In the genomic region with DNA sequence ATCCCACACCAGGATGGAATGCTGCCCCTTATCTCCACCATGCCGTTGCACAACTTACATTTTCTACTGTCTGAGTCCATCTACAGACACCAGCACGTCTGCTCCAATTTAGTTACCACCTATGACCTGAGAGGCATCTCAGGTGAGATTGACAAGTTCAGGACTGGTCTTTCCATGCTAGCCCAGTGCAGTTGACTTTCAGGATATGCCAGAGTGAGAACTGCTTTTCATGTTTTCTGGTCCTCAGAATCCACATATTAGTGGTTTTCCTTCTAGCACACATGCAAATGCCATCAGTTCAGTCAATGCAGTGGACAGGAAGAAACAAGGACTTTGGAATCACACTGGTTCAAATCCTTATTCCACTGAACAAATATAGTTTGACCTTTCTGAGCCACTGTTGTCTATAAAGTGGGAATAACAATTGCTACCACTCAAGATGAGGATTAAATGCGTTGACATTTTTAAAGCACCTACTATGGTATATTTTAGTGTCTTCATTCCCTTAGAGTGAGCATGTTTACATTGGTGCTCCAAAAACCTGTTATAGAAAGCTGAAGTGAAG, we compare ENCODE assay signal across 1 cellular context.
A peak's percentile ranks its signal among the peaks of the same experiment; 100 is the strongest.
TF ChIP-seq lines count a peak whose summit lies in the region.

No MANE protein-coding gene starts in this region.

TF ChIP-seq in HepG2, 621 proteins besides CTCF, POLR2A, EP300 and RAD21 (continued from another document and continues in another):
- TF ChIP-seq ZNF790 (CRISPR knock-in tag; IDR thresholded peaks at IDR 0.05; ENCODE audit: borderline replicate concordance): no peak
- TF ChIP-seq BRD4 (CRISPR knock-in tag; IDR thresholded peaks at IDR 0.05): no peak
- no peak for TF ChIP-seq NR2C2 (CRISPR knock-in tag; IDR thresholded peaks at IDR 0.05; ENCODE audit: borderline replicate concordance)
- TF ChIP-seq, protein P1, sequence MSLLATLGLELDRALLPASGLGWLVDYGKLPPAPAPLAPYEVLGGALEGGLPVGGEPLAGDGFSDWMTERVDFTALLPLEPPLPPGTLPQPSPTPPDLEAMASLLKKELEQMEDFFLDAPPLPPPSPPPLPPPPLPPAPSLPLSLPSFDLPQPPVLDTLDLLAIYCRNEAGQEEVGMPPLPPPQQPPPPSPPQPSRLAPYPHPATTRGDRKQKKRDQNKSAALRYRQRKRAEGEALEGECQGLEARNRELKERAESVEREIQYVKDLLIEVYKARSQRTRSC (CRISPR knock-in tag; IDR thresholded peaks at IDR 0.05; ENCODE audit: low read depth): no peak
- TF ChIP-seq ELF3 (CRISPR knock-in tag; IDR thresholded peaks at IDR 0.05): peak; percentile 66; the same call in 1 of the 2 replicates
- no peak for TF ChIP-seq NFYC (CRISPR knock-in tag; IDR thresholded peaks at IDR 0.05)
- TF ChIP-seq, protein P2, sequence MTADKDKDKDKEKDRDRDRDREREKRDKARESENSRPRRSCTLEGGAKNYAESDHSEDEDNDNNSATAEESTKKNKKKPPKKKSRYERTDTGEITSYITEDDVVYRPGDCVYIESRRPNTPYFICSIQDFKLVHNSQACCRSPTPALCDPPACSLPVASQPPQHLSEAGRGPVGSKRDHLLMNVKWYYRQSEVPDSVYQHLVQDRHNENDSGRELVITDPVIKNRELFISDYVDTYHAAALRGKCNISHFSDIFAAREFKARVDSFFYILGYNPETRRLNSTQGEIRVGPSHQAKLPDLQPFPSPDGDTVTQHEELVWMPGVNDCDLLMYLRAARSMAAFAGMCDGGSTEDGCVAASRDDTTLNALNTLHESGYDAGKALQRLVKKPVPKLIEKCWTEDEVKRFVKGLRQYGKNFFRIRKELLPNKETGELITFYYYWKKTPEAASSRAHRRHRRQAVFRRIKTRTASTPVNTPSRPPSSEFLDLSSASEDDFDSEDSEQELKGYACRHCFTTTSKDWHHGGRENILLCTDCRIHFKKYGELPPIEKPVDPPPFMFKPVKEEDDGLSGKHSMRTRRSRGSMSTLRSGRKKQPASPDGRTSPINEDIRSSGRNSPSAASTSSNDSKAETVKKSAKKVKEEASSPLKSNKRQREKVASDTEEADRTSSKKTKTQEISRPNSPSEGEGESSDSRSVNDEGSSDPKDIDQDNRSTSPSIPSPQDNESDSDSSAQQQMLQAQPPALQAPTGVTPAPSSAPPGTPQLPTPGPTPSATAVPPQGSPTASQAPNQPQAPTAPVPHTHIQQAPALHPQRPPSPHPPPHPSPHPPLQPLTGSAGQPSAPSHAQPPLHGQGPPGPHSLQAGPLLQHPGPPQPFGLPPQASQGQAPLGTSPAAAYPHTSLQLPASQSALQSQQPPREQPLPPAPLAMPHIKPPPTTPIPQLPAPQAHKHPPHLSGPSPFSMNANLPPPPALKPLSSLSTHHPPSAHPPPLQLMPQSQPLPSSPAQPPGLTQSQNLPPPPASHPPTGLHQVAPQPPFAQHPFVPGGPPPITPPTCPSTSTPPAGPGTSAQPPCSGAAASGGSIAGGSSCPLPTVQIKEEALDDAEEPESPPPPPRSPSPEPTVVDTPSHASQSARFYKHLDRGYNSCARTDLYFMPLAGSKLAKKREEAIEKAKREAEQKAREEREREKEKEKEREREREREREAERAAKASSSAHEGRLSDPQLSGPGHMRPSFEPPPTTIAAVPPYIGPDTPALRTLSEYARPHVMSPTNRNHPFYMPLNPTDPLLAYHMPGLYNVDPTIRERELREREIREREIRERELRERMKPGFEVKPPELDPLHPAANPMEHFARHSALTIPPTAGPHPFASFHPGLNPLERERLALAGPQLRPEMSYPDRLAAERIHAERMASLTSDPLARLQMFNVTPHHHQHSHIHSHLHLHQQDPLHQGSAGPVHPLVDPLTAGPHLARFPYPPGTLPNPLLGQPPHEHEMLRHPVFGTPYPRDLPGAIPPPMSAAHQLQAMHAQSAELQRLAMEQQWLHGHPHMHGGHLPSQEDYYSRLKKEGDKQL (CRISPR knock-in tag; IDR thresholded peaks at IDR 0.05; ENCODE audit: low read depth): no peak
- TF ChIP-seq SCMH1 (CRISPR knock-in tag; IDR thresholded peaks at IDR 0.05; ENCODE audit: borderline replicate concordance): no peak
- TF ChIP-seq ONECUT2 (CRISPR knock-in tag; IDR thresholded peaks at IDR 0.05): no peak
- TF ChIP-seq ATF1 (CRISPR knock-in tag; IDR thresholded peaks at IDR 0.05): no peak
- no peak for TF ChIP-seq ZNF629 (CRISPR knock-in tag; conservative IDR thresholded peaks at IDR 0.05)
- TF ChIP-seq MATR3 (CRISPR knock-in tag; IDR thresholded peaks at IDR 0.05): no peak
- no peak for TF ChIP-seq ZNF432 (CRISPR knock-in tag; IDR thresholded peaks at IDR 0.05; ENCODE audit: borderline replicate concordance)
- TF ChIP-seq, protein P3, sequence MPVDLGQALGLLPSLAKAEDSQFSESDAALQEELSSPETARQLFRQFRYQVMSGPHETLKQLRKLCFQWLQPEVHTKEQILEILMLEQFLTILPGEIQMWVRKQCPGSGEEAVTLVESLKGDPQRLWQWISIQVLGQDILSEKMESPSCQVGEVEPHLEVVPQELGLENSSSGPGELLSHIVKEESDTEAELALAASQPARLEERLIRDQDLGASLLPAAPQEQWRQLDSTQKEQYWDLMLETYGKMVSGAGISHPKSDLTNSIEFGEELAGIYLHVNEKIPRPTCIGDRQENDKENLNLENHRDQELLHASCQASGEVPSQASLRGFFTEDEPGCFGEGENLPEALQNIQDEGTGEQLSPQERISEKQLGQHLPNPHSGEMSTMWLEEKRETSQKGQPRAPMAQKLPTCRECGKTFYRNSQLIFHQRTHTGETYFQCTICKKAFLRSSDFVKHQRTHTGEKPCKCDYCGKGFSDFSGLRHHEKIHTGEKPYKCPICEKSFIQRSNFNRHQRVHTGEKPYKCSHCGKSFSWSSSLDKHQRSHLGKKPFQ (CRISPR knock-in tag; IDR thresholded peaks at IDR 0.05; ENCODE audit: insufficient replicate concordance): peak; percentile 67
- TF ChIP-seq, protein P4, sequence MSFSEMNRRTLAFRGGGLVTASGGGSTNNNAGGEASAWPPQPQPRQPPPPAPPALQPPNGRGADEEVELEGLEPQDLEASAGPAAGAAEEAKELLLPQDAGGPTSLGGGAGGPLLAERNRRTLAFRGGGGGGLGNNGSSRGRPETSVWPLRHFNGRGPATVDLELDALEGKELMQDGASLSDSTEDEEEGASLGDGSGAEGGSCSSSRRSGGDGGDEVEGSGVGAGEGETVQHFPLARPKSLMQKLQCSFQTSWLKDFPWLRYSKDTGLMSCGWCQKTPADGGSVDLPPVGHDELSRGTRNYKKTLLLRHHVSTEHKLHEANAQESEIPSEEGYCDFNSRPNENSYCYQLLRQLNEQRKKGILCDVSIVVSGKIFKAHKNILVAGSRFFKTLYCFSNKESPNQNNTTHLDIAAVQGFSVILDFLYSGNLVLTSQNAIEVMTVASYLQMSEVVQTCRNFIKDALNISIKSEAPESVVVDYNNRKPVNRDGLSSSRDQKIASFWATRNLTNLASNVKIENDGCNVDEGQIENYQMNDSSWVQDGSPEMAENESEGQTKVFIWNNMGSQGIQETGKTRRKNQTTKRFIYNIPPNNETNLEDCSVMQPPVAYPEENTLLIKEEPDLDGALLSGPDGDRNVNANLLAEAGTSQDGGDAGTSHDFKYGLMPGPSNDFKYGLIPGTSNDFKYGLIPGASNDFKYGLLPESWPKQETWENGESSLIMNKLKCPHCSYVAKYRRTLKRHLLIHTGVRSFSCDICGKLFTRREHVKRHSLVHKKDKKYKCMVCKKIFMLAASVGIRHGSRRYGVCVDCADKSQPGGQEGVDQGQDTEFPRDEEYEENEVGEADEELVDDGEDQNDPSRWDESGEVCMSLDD (CRISPR knock-in tag; IDR thresholded peaks at IDR 0.05; ENCODE audit: borderline replicate concordance): no peak
- no peak for TF ChIP-seq ZNF354B (CRISPR knock-in tag; IDR thresholded peaks at IDR 0.05)
- TF ChIP-seq SKI (IDR thresholded peaks at IDR 0.05; ENCODE audit: partially characterized antibody): peak; percentile 33
- TF ChIP-seq ZNF441 (CRISPR knock-in tag; IDR thresholded peaks at IDR 0.05; ENCODE audit: borderline replicate concordance): no peak
- TF ChIP-seq, protein P5, sequence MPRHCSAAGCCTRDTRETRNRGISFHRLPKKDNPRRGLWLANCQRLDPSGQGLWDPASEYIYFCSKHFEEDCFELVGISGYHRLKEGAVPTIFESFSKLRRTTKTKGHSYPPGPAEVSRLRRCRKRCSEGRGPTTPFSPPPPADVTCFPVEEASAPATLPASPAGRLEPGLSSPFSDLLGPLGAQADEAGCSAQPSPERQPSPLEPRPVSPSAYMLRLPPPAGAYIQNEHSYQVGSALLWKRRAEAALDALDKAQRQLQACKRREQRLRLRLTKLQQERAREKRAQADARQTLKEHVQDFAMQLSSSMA (CRISPR knock-in tag; IDR thresholded peaks at IDR 0.05): no peak
- TF ChIP-seq, protein P6, sequence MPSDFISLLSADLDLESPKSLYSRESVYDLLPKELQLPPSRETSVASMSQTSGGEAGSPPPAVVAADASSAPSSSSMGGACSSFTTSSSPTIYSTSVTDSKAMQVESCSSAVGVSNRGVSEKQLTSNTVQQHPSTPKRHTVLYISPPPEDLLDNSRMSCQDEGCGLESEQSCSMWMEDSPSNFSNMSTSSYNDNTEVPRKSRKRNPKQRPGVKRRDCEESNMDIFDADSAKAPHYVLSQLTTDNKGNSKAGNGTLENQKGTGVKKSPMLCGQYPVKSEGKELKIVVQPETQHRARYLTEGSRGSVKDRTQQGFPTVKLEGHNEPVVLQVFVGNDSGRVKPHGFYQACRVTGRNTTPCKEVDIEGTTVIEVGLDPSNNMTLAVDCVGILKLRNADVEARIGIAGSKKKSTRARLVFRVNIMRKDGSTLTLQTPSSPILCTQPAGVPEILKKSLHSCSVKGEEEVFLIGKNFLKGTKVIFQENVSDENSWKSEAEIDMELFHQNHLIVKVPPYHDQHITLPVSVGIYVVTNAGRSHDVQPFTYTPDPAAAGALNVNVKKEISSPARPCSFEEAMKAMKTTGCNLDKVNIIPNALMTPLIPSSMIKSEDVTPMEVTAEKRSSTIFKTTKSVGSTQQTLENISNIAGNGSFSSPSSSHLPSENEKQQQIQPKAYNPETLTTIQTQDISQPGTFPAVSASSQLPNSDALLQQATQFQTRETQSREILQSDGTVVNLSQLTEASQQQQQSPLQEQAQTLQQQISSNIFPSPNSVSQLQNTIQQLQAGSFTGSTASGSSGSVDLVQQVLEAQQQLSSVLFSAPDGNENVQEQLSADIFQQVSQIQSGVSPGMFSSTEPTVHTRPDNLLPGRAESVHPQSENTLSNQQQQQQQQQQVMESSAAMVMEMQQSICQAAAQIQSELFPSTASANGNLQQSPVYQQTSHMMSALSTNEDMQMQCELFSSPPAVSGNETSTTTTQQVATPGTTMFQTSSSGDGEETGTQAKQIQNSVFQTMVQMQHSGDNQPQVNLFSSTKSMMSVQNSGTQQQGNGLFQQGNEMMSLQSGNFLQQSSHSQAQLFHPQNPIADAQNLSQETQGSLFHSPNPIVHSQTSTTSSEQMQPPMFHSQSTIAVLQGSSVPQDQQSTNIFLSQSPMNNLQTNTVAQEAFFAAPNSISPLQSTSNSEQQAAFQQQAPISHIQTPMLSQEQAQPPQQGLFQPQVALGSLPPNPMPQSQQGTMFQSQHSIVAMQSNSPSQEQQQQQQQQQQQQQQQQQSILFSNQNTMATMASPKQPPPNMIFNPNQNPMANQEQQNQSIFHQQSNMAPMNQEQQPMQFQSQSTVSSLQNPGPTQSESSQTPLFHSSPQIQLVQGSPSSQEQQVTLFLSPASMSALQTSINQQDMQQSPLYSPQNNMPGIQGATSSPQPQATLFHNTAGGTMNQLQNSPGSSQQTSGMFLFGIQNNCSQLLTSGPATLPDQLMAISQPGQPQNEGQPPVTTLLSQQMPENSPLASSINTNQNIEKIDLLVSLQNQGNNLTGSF (CRISPR knock-in tag; IDR thresholded peaks at IDR 0.05): no peak
- no peak for TF ChIP-seq PAWR (CRISPR knock-in tag; IDR thresholded peaks at IDR 0.05; ENCODE audit: borderline replicate concordance)
- no peak for TF ChIP-seq ZZZ3 (CRISPR knock-in tag; IDR thresholded peaks at IDR 0.05; ENCODE audit: borderline replicate concordance)
- no peak for TF ChIP-seq MBNL3 (CRISPR knock-in tag; conservative IDR thresholded peaks at IDR 0.05)
- TF ChIP-seq, protein P7, sequence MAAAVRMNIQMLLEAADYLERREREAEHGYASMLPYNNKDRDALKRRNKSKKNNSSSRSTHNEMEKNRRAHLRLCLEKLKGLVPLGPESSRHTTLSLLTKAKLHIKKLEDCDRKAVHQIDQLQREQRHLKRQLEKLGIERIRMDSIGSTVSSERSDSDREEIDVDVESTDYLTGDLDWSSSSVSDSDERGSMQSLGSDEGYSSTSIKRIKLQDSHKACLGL (CRISPR knock-in tag; IDR thresholded peaks at IDR 0.05): no peak
- TF ChIP-seq TEAD3 (CRISPR knock-in tag; optimal IDR thresholded peaks at IDR 0.05; ENCODE audit: borderline replicate concordance): peak; percentile 78
- no peak for TF ChIP-seq MZF1 (CRISPR knock-in tag; IDR thresholded peaks at IDR 0.05; ENCODE audit: borderline replicate concordance)
- no peak for TF ChIP-seq POLR2G (IDR thresholded peaks at IDR 0.05; ENCODE audit: low read depth, low read length)
- TF ChIP-seq ZNF546 (CRISPR knock-in tag; conservative IDR thresholded peaks at IDR 0.05): no peak
- no peak for TF ChIP-seq ZNF605 (CRISPR knock-in tag; IDR thresholded peaks at IDR 0.05)
- no peak for TF ChIP-seq ZNF780A (CRISPR knock-in tag; IDR thresholded peaks at IDR 0.05)
- peak; percentile 84 for TF ChIP-seq PITX1 (CRISPR knock-in tag; IDR thresholded peaks at IDR 0.05)
- TF ChIP-seq NPAS2 (CRISPR knock-in tag; IDR thresholded peaks at IDR 0.05; ENCODE audit: borderline replicate concordance): no peak
- TF ChIP-seq GATAD2A (CRISPR knock-in tag; IDR thresholded peaks at IDR 0.05): 0 out of 2 replicates have a peak, but pooled peaks have one; percentile 64
- TF ChIP-seq, protein P8, sequence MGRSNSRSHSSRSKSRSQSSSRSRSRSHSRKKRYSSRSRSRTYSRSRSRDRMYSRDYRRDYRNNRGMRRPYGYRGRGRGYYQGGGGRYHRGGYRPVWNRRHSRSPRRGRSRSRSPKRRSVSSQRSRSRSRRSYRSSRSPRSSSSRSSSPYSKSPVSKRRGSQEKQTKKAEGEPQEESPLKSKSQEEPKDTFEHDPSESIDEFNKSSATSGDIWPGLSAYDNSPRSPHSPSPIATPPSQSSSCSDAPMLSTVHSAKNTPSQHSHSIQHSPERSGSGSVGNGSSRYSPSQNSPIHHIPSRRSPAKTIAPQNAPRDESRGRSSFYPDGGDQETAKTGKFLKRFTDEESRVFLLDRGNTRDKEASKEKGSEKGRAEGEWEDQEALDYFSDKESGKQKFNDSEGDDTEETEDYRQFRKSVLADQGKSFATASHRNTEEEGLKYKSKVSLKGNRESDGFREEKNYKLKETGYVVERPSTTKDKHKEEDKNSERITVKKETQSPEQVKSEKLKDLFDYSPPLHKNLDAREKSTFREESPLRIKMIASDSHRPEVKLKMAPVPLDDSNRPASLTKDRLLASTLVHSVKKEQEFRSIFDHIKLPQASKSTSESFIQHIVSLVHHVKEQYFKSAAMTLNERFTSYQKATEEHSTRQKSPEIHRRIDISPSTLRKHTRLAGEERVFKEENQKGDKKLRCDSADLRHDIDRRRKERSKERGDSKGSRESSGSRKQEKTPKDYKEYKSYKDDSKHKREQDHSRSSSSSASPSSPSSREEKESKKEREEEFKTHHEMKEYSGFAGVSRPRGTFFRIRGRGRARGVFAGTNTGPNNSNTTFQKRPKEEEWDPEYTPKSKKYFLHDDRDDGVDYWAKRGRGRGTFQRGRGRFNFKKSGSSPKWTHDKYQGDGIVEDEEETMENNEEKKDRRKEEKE (IDR thresholded peaks at IDR 0.05): no peak
- TF ChIP-seq TBP (CRISPR knock-in tag; IDR thresholded peaks at IDR 0.05): no peak
- peak; percentile 65 for TF ChIP-seq SAP130 (CRISPR knock-in tag; IDR thresholded peaks at IDR 0.05; ENCODE audit: low read depth)
- TF ChIP-seq ADNP (CRISPR knock-in tag; IDR thresholded peaks at IDR 0.05): no peak
- TF ChIP-seq ZNF343 (CRISPR knock-in tag; IDR thresholded peaks at IDR 0.05): no peak
